16 cellular contexts compared by ENCODE assay signal in the genomic region with DNA sequence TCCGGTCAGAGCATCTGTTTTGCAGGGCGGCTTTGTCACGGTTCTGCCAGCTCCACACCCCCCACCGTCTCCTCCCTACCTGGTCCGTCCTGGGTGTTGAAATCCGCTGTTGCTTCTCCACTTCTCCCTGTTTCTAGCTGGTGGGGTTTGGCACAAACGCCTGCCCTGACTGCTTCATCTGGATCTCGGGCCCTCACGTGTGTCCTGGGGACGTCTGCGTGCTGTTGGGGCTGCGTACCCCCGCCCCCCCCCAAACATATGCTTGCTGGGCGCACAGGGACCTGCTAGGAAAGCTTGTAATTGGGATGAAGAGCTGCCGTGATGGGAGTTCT. TPM values are rescaled to one million over a fixed set of nuclear protein-coding genes. Genes with fewer than 3 reads are reported as not detected.
DNase-seq lines count a peak whose midpoint lies in the region; ATAC-seq and TF ChIP-seq lines count a peak whose summit lies in the region.
"Had no signal": no experiment of that assay in that cellular context is flagged by ENCODE, and none has a peak within 500 bp of the region (broad histone marks: within the 10 kb centered on the region; RNA-seq: fewer than 3 reads in every experiment).

No MANE protein-coding gene starts in this region.

- H3K4me1 Mint-ChIP-seq in CD4-positive, alpha-beta T cell (ENCODE audit: low read depth): peaks cover 22% of the 10 kb centered on the region
- peaks cover 22% of the 10 kb centered on the region for H3K4me1 Mint-ChIP-seq in T-helper 17 cell
- H3K4me1 Mint-ChIP-seq in memory B cell: peaks cover 16% of the 10 kb centered on the region
- no peaks in the 10 kb centered on the region for H3K4me1 Mint-ChIP-seq in type B pancreatic cell (ENCODE audit: unreplicated experiment)
- H3K4me1 Mint-ChIP-seq: neural progenitor cell had no signal

- H3K27ac ChIP-seq in CD4-positive, alpha-beta T cell (ENCODE audit: low read depth, low read length): no peak overlapping the region
- H3K27ac ChIP-seq in DOHH2 (ENCODE audit: low read depth, low read length): peak overlapping the region; percentile 87
- H3K27ac ChIP-seq: neural progenitor cell had no signal

- peak overlapping the region; percentile 65 for H3K4me3 ChIP-seq in DOHH2 (ENCODE audit: low read length)
- H3K4me3 ChIP-seq: neural progenitor cell had no signal

- no peak for TF ChIP-seq CTCF in CD4-positive, alpha-beta T cell (IDR thresholded peaks at IDR 0.05)
- TF ChIP-seq CTCF in DOHH2 (IDR thresholded peaks at IDR 0.05; ENCODE audit: low read depth, low read length, poor library complexity, severe bottlenecking) (no peak), type B pancreatic cell (conservative IDR thresholded peaks at IDR 0.05) (no peak)

- H3K4me3 Mint-ChIP-seq in CD4-positive, alpha-beta T cell: peak overlapping the region; percentile 77
- peak overlapping the region; percentile 89 for H3K4me3 Mint-ChIP-seq in T-helper 17 cell
- peak overlapping the region; percentile 54 for H3K4me3 Mint-ChIP-seq in memory B cell
- no peak overlapping the region for H3K4me3 Mint-ChIP-seq in type B pancreatic cell
- H3K4me3 Mint-ChIP-seq: brain, neural progenitor cell had no signal

- no peak for ATAC-seq in CD4-positive, alpha-beta T cell (ENCODE audit: poor library complexity)
- ATAC-seq in T-helper 17 cell (no peak), memory B cell (ENCODE audit: low read depth) (no peak)

- no peaks in the 10 kb centered on the region for H3K79me2 ChIP-seq in DOHH2 (ENCODE audit: control insufficient read depth, low read length)

- peak overlapping the region; percentile 81 for H3K4me2 ChIP-seq in DOHH2 (ENCODE audit: low read length)
- H3K4me2 ChIP-seq: neural progenitor cell had no signal

- no peaks in the 10 kb centered on the region for H3K9me3 ChIP-seq in CD4-positive, alpha-beta T cell (ENCODE audit: control insufficient read depth, low read length)
- H3K9me3 ChIP-seq in DOHH2 (ENCODE audit: control insufficient read depth, insufficient read depth, low read length) (no peaks in the 10 kb centered on the region), T-helper 17 cell (ENCODE audit: control insufficient read depth, low read length, poor library complexity, severe bottlenecking) (no peaks in the 10 kb centered on the region)

- peak overlapping the region; percentile 63 for H3K27ac Mint-ChIP-seq in CD4-positive, alpha-beta T cell
- H3K27ac Mint-ChIP-seq in T-helper 17 cell (peak overlapping the region; percentile 84), memory B cell (no peak overlapping the region), type B pancreatic cell (no peak overlapping the region)
- H3K27ac Mint-ChIP-seq: brain had no signal

- no peaks in the 10 kb centered on the region for H3K9me2 ChIP-seq in DOHH2 (replicated peaks; ENCODE audit: control insufficient read depth, low read length)

- no peaks in the 10 kb centered on the region for H3K36me3 Mint-ChIP-seq in CD4-positive, alpha-beta T cell (ENCODE audit: low read depth)
- H3K36me3 Mint-ChIP-seq in T-helper 17 cell (ENCODE audit: low read depth) (no peaks in the 10 kb centered on the region), memory B cell (no peaks in the 10 kb centered on the region), type B pancreatic cell (no peaks in the 10 kb centered on the region)
- H3K36me3 Mint-ChIP-seq: brain, neural progenitor cell had no signal

- H3K27me3 Mint-ChIP-seq in CD4-positive, alpha-beta T cell: no peaks in the 10 kb centered on the region
- H3K27me3 Mint-ChIP-seq in T-helper 17 cell: peaks cover 4% of the 10 kb centered on the region
- peaks cover 3% of the 10 kb centered on the region for H3K27me3 Mint-ChIP-seq in memory B cell
- no peaks in the 10 kb centered on the region for H3K27me3 Mint-ChIP-seq in type B pancreatic cell
- H3K27me3 Mint-ChIP-seq: brain had no signal

- no peak for DNase-seq in CD4-positive, alpha-beta T cell
- DNase-seq in T-helper 17 cell: no peak
- DNase-seq in memory B cell (ENCODE audit: low spot score in 2 of 2): no peak
- no peak for DNase-seq in GM19240 (ENCODE audit: insufficient read length, low spot score)
- no peak for DNase-seq in type B pancreatic cell (ENCODE audit: extremely low spot score, unreplicated experiment)
- no peak for DNase-seq in NCI-H2029 treated with DMSO at 0.1 percent for 48 hours (lab: John Stamatoyannopoulos, UW)
- DNase-seq: C1 segment of cervical spinal cord, EL, head of caudate nucleus, NCI-H2081, NCI-H526 had no signal

- H3K36me3 ChIP-seq in DOHH2 (ENCODE audit: control insufficient read depth, low read length): no peaks in the 10 kb centered on the region
- H3K36me3 ChIP-seq: neural progenitor cell had no signal

- POLR2A ChIA-PET in CD4-positive, alpha-beta T cell (lab: Charles Lee): interaction anchor here (1.0 to 3.3 kb wide), 6 partner anchors 11 to 28 kb away, joined by 4 to 29 read pairs (median 6); no protein-coding TSS in a partner anchor

- peaks cover 18% of the 10 kb centered on the region for H3F3A ChIP-seq in DOHH2 (ENCODE audit: control insufficient read depth, insufficient read depth)

- H3K4me1 ChIP-seq in DOHH2 (ENCODE audit: control insufficient read depth, low read length): peaks cover 58% of the 10 kb centered on the region
- H3K4me1 ChIP-seq: neural progenitor cell had no signal

- H4K20me1 ChIP-seq in DOHH2 (ENCODE audit: control insufficient read depth, insufficient read depth, low read depth, low read length): no peaks in the 10 kb centered on the region

- intact Hi-C loops in CD4-positive, alpha-beta T cell (cut with DNase I, micrococcal nuclease): no loop called here

- CTCF ChIA-PET in CD4-positive, alpha-beta T cell (lab: Charles Lee): interaction anchor here (0.7 to 1.7 kb wide), 2 partner anchors 11 to 20 kb away, joined by 3 to 19 read pairs; no protein-coding TSS in a partner anchor

- no peaks in the 10 kb centered on the region for H3K27me3 ChIP-seq in CD4-positive, alpha-beta T cell (ENCODE audit: control insufficient read depth, insufficient read depth, low read length)
- H3K27me3 ChIP-seq in DOHH2 (ENCODE audit: control insufficient read depth, low read length): no peaks in the 10 kb centered on the region
- H3K27me3 ChIP-seq: neural progenitor cell had no signal

- H3K9me3 Mint-ChIP-seq in CD4-positive, alpha-beta T cell: no peaks in the 10 kb centered on the region
- H3K9me3 Mint-ChIP-seq in memory B cell (no peaks in the 10 kb centered on the region), type B pancreatic cell (no peaks in the 10 kb centered on the region)
- H3K9me3 Mint-ChIP-seq: neural progenitor cell had no signal

RNA-seq across cellular contexts. Expression of a gene that starts 11.3 kb away (rescaled TPM):
- under 1 TPM; 0.25 to 0.36 TPM for total RNA-seq in CD4-positive, alpha-beta T cell
- total RNA-seq in T-helper 17 cell: under 1 TPM; 0.32 to 0.76 TPM
- total RNA-seq in type B pancreatic cell (ENCODE audit: low replicate concordance): 1.2 and 5.6 TPM in 2 replicates
- total RNA-seq: H4, HT1080 had no signal

Comparison
In these comparisons a context has a peak if more than half of its experiments do, and no peak if none do; other contexts are left out.
1. H3K27ac Mint-ChIP-seq: peak in CD4-positive, alpha-beta T cell (single experiment) and T-helper 17 cell (single experiment); none in memory B cell (single experiment) and type B pancreatic cell (single experiment).